Comparison of ENCODE assay signal across 15 cellular contexts in the genomic region with DNA sequence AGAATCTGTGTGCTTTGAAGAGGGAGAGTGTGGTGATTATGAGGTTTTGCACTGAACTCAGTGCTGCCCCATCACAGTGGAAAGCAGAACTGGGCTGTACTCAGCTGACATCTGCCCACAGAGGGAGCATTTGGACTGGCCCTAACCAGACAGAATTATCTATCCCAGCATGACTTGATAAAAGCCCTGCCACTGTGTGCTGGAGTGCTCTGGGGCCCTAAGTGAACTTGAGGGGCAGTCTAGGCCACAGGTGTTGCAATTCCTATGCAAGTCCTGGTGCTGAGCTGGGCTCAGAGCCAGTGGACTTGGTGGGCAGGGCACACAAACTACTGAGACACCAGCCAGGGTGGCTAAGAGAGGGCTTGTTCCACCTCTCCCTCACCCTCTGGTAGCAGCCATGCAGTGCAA.
DNase-seq lines count a peak whose midpoint lies in the region; ATAC-seq and TF ChIP-seq lines count a peak whose summit lies in the region.
"Had no signal": no experiment of that assay in that cellular context is flagged by ENCODE, and none has a peak within 500 bp of the region (broad histone marks: within the 10 kb centered on the region; RNA-seq: fewer than 3 reads in every experiment).

No MANE protein-coding gene starts in this region.

- H3K36me3 Mint-ChIP-seq in GM23338 (ENCODE audit: low read depth): no peaks in the 10 kb centered on the region; the same call in 2 of the 3 replicates

- no peak overlapping the region for H3K4me2 ChIP-seq in GM23338

- H3K36me3 ChIP-seq in GM23338 (ENCODE audit: insufficient read depth): no peaks in the 10 kb centered on the region

- H3K79me2 ChIP-seq in GM23338 (replicated peaks; ENCODE audit: insufficient read depth): no peaks in the 10 kb centered on the region

- H3K27ac Mint-ChIP-seq in GM23338: no peak overlapping the region
- H3K27ac Mint-ChIP-seq: effector memory CD8-positive, alpha-beta T cell; nephron had no signal

- H3K4me3 Mint-ChIP-seq in GM23338: no peak overlapping the region
- H3K4me3 Mint-ChIP-seq: effector memory CD8-positive, alpha-beta T cell; nephron had no signal

- DNase-seq in GM23338 (ENCODE audit: low spot score): no peak
- DNase-seq in NOMO-1 (lab: John Stamatoyannopoulos, UW; ENCODE audit: unreplicated experiment in 2 of 2): peak; percentile 52 to 62
- DNase-seq in epithelial cell of esophagus (ENCODE audit: low read depth): no peak
- peak; percentile 67 for DNase-seq in myocyte (ENCODE audit: low read depth)
- DNase-seq in NCI-H1436 treated with DMSO at 0.1 percent for 48 hours (lab: John Stamatoyannopoulos, UW): no peak
- DNase-seq in middle frontal gyrus (ENCODE audit: extremely low spot score, low spot score): no peak
- DNase-seq: activated CD8-positive, alpha-beta memory T cell treated with anti-CD3 and anti-CD28 coated beads, Interleukin-2, amount 50 U/mL, for 4 hours; amniotic stem cell; effector memory CD8-positive, alpha-beta T cell; NCI-H1417 treated with DMSO at 0.1 percent for 48 hours; stimulated activated CD4-positive, alpha-beta T cell treated with anti-CD3 and anti-CD28 coated beads, Interleukin-15, amount 100 ng/mL, for 24 hours had no signal

- H3K4me1 ChIP-seq in GM23338 (ENCODE audit: insufficient read depth): peaks cover 16% of the 10 kb centered on the region

- H3K27ac ChIP-seq in GM23338 (ENCODE audit: low read depth): no peak overlapping the region
- H3K27ac ChIP-seq: HL-60 had no signal

- H3K27me3 ChIP-seq in GM23338 (ENCODE audit: insufficient read depth): no peaks in the 10 kb centered on the region

- no peak overlapping the region for H2AFZ ChIP-seq in GM23338

- no peaks in the 10 kb centered on the region for H4K20me1 ChIP-seq in GM23338 (replicated peaks; ENCODE audit: insufficient read depth)

- TF ChIP-seq CTCF in GM23338 (conservative IDR thresholded peaks at IDR 0.05; ENCODE audit: low read depth in 2 of 2): peak in 1 of 2 experiments; percentile 37; a peak in 2 of 4 replicates
- TF ChIP-seq CTCF in epithelial cell of esophagus (IDR thresholded peaks at IDR 0.05; ENCODE audit: insufficient read depth, low read depth, low read length, missing control alignments): peak; percentile 10

- H3K27me3 Mint-ChIP-seq in GM23338 (ENCODE audit: insufficient read depth, low read depth, poor library complexity): peaks cover 6% of the 10 kb centered on the region

- peaks cover 25% of the 10 kb centered on the region for H3K4me1 Mint-ChIP-seq in GM23338

- ATAC-seq in GM23338 (peak; percentile 22; the same call in 1 of the 3 replicates), GM18861 (IDR thresholded peaks at IDR 0.05; ENCODE audit: unreplicated experiment) (no peak), HG02642 (IDR thresholded peaks at IDR 0.05; ENCODE audit: poor library complexity, unreplicated experiment) (no peak)
- ATAC-seq: effector memory CD8-positive, alpha-beta T cell had no signal

- H3K9me3 Mint-ChIP-seq in GM23338: no peaks in the 10 kb centered on the region; the same call in 2 of the 3 replicates

- H3F3A ChIP-seq in GM23338 (replicated peaks; ENCODE audit: low read depth): no peaks in the 10 kb centered on the region

- H3K9me2 ChIP-seq in GM23338 (ENCODE audit: insufficient read depth): no peaks in the 10 kb centered on the region

- H3K4me3 ChIP-seq in GM23338: no peak overlapping the region
- no peak overlapping the region for H3K4me3 ChIP-seq in epithelial cell of esophagus (ENCODE audit: low read length)

TF ChIP-seq in GM23338, 12 proteins besides CTCF, POLR2A, EP300 and RAD21 (continues in another document):
- TF ChIP-seq NANOG (IDR thresholded peaks at IDR 0.05; ENCODE audit: borderline replicate concordance) (no peak), JUNB (IDR thresholded peaks at IDR 0.05; ENCODE audit: unreplicated experiment) (no peak), ZNF331 (CRISPR knock-in tag; IDR thresholded peaks at IDR 0.05; ENCODE audit: low read depth) (no peak), EZH2phosphoT487 (IDR thresholded peaks at IDR 0.05; ENCODE audit: unreplicated experiment) (no peak), STAT1 (IDR thresholded peaks at IDR 0.05; ENCODE audit: unreplicated experiment) (no peak), ZNF114 (CRISPR knock-in tag; IDR thresholded peaks at IDR 0.05) (no peak), EZH2 (IDR thresholded peaks at IDR 0.05; ENCODE audit: low read depth, unreplicated experiment) (no peak), POLR2AphosphoS5 (IDR thresholded peaks at IDR 0.05; ENCODE audit: low read depth) (no peak)
- TF ChIP-seq, protein P1, sequence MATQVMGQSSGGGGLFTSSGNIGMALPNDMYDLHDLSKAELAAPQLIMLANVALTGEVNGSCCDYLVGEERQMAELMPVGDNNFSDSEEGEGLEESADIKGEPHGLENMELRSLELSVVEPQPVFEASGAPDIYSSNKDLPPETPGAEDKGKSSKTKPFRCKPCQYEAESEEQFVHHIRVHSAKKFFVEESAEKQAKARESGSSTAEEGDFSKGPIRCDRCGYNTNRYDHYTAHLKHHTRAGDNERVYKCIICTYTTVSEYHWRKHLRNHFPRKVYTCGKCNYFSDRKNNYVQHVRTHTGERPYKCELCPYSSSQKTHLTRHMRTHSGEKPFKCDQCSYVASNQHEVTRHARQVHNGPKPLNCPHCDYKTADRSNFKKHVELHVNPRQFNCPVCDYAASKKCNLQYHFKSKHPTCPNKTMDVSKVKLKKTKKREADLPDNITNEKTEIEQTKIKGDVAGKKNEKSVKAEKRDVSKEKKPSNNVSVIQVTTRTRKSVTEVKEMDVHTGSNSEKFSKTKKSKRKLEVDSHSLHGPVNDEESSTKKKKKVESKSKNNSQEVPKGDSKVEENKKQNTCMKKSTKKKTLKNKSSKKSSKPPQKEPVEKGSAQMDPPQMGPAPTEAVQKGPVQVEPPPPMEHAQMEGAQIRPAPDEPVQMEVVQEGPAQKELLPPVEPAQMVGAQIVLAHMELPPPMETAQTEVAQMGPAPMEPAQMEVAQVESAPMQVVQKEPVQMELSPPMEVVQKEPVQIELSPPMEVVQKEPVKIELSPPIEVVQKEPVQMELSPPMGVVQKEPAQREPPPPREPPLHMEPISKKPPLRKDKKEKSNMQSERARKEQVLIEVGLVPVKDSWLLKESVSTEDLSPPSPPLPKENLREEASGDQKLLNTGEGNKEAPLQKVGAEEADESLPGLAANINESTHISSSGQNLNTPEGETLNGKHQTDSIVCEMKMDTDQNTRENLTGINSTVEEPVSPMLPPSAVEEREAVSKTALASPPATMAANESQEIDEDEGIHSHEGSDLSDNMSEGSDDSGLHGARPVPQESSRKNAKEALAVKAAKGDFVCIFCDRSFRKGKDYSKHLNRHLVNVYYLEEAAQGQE (IDR thresholded peaks at IDR 0.05; ENCODE audit: unreplicated experiment): no peak

Comparison
In these comparisons a context has a peak if more than half of its experiments do, and no peak if none do; other contexts are left out.
1. DNase-seq: peak in NOMO-1 (2 of 2) and myocyte (single experiment); none in GM23338 (single experiment), epithelial cell of esophagus (single experiment), NCI-H1436 treated with DMSO at 0.1 percent for 48 hours (single experiment) and middle frontal gyrus (single experiment).